ENCODE assay signal across 1 cellular context in the genomic region with DNA sequence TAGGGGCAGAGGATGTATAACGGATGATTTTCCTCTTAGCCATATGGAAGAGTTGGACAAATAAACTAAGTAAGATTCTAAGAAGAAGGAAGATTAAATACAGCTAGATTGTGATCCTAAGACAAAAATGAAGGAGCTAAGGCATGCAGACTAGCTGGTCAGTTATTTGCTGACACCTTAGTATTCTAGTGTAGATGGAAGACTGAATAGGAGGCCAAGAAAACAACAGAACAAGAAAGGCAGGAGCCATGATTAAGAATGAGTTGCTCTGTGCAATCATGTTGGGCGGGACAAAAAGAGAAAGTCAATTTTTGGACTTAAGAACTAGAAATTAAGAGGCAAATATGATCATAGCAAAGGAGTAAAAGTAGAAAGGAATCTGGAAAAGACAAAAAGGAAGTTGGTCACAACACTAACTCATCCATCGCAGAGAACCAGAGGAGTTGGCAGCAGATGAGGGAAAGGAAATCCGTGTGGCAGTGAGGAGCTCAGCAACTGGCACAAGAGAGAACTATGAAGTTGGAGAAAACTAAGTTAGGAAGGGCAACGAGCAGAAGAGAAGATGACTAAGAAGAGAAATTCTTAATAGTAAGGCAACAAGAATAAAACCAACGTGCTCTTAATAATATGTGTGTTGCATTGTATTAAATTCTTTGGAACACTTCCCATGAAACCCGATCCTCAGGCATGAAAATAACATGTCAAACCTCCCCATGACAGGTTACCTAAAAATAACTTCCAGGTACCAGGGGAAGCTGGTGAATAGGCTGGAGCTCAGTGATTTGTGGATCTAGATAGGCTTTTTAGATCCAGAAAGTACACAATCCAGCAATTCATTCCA.
TF ChIP-seq lines count a peak whose summit lies in the region.

No MANE protein-coding gene starts in this region.

TF ChIP-seq in HepG2, 621 proteins besides CTCF, POLR2A, EP300 and RAD21:
- TF ChIP-seq MAFK (conservative IDR thresholded peaks at IDR 0.05 in 1 of 2, IDR thresholded peaks at IDR 0.05 in 1 of 2; ENCODE audit: low read length in 2 of 2): peak in 1 of 2 experiments; percentile 47; a peak in 2 of 4 replicates
- TF ChIP-seq, protein P1, sequence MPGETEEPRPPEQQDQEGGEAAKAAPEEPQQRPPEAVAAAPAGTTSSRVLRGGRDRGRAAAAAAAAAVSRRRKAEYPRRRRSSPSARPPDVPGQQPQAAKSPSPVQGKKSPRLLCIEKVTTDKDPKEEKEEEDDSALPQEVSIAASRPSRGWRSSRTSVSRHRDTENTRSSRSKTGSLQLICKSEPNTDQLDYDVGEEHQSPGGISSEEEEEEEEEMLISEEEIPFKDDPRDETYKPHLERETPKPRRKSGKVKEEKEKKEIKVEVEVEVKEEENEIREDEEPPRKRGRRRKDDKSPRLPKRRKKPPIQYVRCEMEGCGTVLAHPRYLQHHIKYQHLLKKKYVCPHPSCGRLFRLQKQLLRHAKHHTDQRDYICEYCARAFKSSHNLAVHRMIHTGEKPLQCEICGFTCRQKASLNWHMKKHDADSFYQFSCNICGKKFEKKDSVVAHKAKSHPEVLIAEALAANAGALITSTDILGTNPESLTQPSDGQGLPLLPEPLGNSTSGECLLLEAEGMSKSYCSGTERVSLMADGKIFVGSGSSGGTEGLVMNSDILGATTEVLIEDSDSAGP (CRISPR knock-in tag; IDR thresholded peaks at IDR 0.05; ENCODE audit: borderline replicate concordance): no peak
- no peak for TF ChIP-seq ZNF263 (CRISPR knock-in tag; IDR thresholded peaks at IDR 0.05)
- TF ChIP-seq MED13 (CRISPR knock-in tag; IDR thresholded peaks at IDR 0.05): no peak
- no peak for TF ChIP-seq SNRNP70 (IDR thresholded peaks at IDR 0.05; ENCODE audit: low read depth, low read length)
- TF ChIP-seq MAFF (IDR thresholded peaks at IDR 0.05; ENCODE audit: low read depth, low read length): 0 out of 2 replicates have a peak, but pooled peaks have one; percentile 10
- no peak for TF ChIP-seq KAT2B (IDR thresholded peaks at IDR 0.05; ENCODE audit: borderline replicate concordance, low read depth, low read length)
